29 cellular contexts compared by ENCODE assay signal in the genomic region with DNA sequence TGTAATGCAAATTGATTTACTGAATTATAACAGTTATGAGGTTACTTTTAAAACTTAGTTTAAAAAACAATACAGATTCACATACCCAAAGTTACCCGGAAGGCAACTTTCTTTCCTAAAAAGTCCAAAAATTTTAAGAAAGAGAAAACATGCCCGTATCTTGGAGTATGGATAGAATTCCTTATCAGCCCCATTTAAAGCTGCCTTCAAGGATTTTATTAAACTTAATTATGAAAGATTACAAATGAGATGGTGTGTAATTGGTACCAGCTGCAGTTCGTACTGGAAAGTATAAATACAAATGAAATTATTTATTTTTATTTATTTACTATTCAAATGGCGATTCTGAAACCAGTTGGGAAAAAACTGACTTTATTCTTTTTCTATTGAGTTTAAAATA.
"Had no signal": no experiment of that assay in that cellular context is flagged by ENCODE, and none has a peak within 500 bp of the region (broad histone marks: within the 10 kb centered on the region; RNA-seq: fewer than 3 reads in every experiment).

No MANE protein-coding gene starts in this region.

- ATAC-seq: naive thymus-derived CD8-positive, alpha-beta T cell; natural killer cell treated with Interleukin-12 subunit alpha and Interleukin-12 subunit beta and Interleukin-15 and Interleukin-18, amount 100 ng/mL, for 72 hours; psoas muscle; right cardiac atrium; sciatic nerve; stimulated activated effector memory CD8-positive, alpha-beta T cell treated with anti-CD3 and anti-CD28 coated beads, Interleukin-12 subunit alpha, Interleukin-12 subunit beta, amount 100 ng/mL, for 72 hours; stimulated activated naive B cell treated with anti-CD40 and anti-IgM and Interleukin-4, amounts not matched to agents 10 μg/mL and 1 μg/mL and 100 μg/mL, for 72 hours had no signal

- H2AFZ ChIP-seq: parathyroid adenoma had no signal

- H3K36me3 ChIP-seq: ovary, thoracic aorta, thyroid gland had no signal

- H3K4me1 ChIP-seq: parathyroid adenoma, psoas muscle, thyroid gland, tibial nerve, upper lobe of left lung, vagina had no signal

- H3K9me3 Mint-ChIP-seq: naive thymus-derived CD8-positive, alpha-beta T cell; natural killer cell treated with Interleukin-12 subunit alpha and Interleukin-12 subunit beta and Interleukin-15 and Interleukin-18, amount 100 ng/mL, for 72 hours; nephron progenitor cell; neural crest cell; stimulated activated effector memory CD8-positive, alpha-beta T cell treated with anti-CD3 and anti-CD28 coated beads, Interleukin-12 subunit alpha, Interleukin-12 subunit beta, amount 100 ng/mL, for 72 hours; stimulated activated naive B cell treated with anti-CD40 and anti-IgM and Interleukin-4, amounts not matched to agents 10 μg/mL and 1 μg/mL and 100 μg/mL, for 72 hours; stimulated activated naive CD8-positive, alpha-beta T cell treated with anti-CD3 and anti-CD28 coated beads, Interleukin-15, Interleukin-2, amounts not matched to agents 100 ng/mL and 50 ng/mL, for 24 hours had no signal

- H3K4me1 Mint-ChIP-seq: nephron progenitor cell had no signal

- DNase-seq: naive thymus-derived CD8-positive, alpha-beta T cell; nephron progenitor cell; nucleus accumbens; ovary; psoas muscle; right cardiac atrium; spleen; stimulated activated CD4-positive, alpha-beta T cell treated with anti-CD3 and anti-CD28 coated beads, Interleukin-12 subunit alpha, Interleukin-12 subunit beta, amount 100 ng/mL, for 4 hours; stimulated activated CD4-positive, alpha-beta T cell treated with anti-CD3 and anti-CD28 coated beads, Interleukin-1b, Interleukin-23, amount 100 ng/mL, for 48 hours; stimulated activated CD4-positive, alpha-beta T cell treated with anti-CD3 and anti-CD28 coated beads, Interleukin-4, amount 100 ng/mL, for 1 hour; stimulated activated naive B cell treated with anti-CD40 and anti-IgM and Interleukin-4, amounts not matched to agents 10 μg/mL and 1 μg/mL and 100 μg/mL, for 72 hours; stimulated activated naive CD4-positive, alpha-beta T cell treated with Interleukin-2 at 50 U/mL for 16 hours; stomach; thyroid gland; trophoblast cell had no signal

- H3K4me2 ChIP-seq: smooth muscle cell had no signal

- H3K27ac Mint-ChIP-seq: natural killer cell treated with Interleukin-12 subunit alpha and Interleukin-12 subunit beta and Interleukin-15 and Interleukin-18, amount 100 ng/mL, for 72 hours; nephron progenitor cell; progenitor cell of endocrine pancreas; stimulated activated naive B cell treated with anti-CD40 and anti-IgM and Interleukin-4, amounts not matched to agents 10 μg/mL and 1 μg/mL and 100 μg/mL, for 72 hours had no signal

- H3K27me3 ChIP-seq: neutrophil, ovary, spleen, stomach, thyroid gland, tibial nerve, upper lobe of left lung, vagina had no signal

- H3K9ac ChIP-seq: parathyroid adenoma had no signal

- H3K9me3 ChIP-seq: neutrophil, ovary, psoas muscle, spleen, stomach, thoracic aorta, thyroid gland, tibial nerve, upper lobe of left lung, vagina had no signal

- H3K27me3 Mint-ChIP-seq: naive thymus-derived CD8-positive, alpha-beta T cell; natural killer cell treated with Interleukin-12 subunit alpha and Interleukin-12 subunit beta and Interleukin-15 and Interleukin-18, amount 100 ng/mL, for 72 hours; progenitor cell of endocrine pancreas; stimulated activated naive B cell treated with anti-CD40 and anti-IgM and Interleukin-4, amounts not matched to agents 10 μg/mL and 1 μg/mL and 100 μg/mL, for 72 hours; stimulated activated naive CD8-positive, alpha-beta T cell treated with anti-CD3 and anti-CD28 coated beads, Interleukin-15, Interleukin-2, amounts not matched to agents 100 ng/mL and 50 ng/mL, for 24 hours had no signal

- H3K4me3 Mint-ChIP-seq: natural killer cell treated with Interleukin-12 subunit alpha and Interleukin-12 subunit beta and Interleukin-15 and Interleukin-18, amount 100 ng/mL, for 72 hours; nephron progenitor cell; neural crest cell; stimulated activated effector memory CD8-positive, alpha-beta T cell treated with anti-CD3 and anti-CD28 coated beads, Interleukin-12 subunit alpha, Interleukin-12 subunit beta, amount 100 ng/mL, for 72 hours; stimulated activated naive B cell treated with anti-CD40 and anti-IgM and Interleukin-4, amounts not matched to agents 10 μg/mL and 1 μg/mL and 100 μg/mL, for 72 hours; stimulated activated naive CD8-positive, alpha-beta T cell treated with anti-CD3 and anti-CD28 coated beads, Interleukin-15, Interleukin-2, amounts not matched to agents 100 ng/mL and 50 ng/mL, for 24 hours had no signal

- H3K79me2 ChIP-seq: parathyroid adenoma had no signal

- H3K4me3 ChIP-seq: ovary, psoas muscle, skin epidermis, smooth muscle cell, spleen, stomach, thoracic aorta, thyroid gland, tibial nerve, upper lobe of left lung, vagina had no signal

- H3K27ac ChIP-seq: neutrophil, ovary, parathyroid adenoma, psoas muscle, skin epidermis, spleen, stomach, thoracic aorta, thyroid gland, tibial nerve, upper lobe of left lung, vagina had no signal
